ENCODE assay signal across 9 cellular contexts in the genomic region with DNA sequence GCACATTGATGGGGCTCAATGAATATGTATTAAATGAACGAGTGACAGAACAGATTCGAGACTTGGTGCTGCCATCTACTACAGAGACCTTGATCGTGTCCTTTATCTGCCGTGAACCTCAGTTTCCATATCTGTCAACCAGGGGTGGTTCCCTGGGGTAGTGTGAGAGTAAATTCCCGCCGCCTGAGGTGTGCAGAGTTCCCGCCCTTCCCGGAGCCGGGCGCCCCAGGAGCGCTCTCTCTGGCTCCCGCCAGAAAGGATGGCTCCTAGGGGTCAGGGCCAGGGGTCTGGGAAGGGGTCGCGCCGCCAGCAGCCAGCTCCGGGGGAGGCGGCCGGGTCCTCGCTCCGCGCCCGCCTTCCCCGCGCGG. TPM values are rescaled to one million over a fixed set of nuclear protein-coding genes. Genes with fewer than 3 reads are reported as not detected.
A peak's percentile ranks its signal among the peaks of the same experiment; 100 is the strongest.
DNase-seq lines count a peak whose midpoint lies in the region; ATAC-seq and TF ChIP-seq lines count a peak whose summit lies in the region.
"Had no signal": no experiment of that assay in that cellular context is flagged by ENCODE, and none has a peak within 500 bp of the region (broad histone marks: within the 10 kb centered on the region; RNA-seq: fewer than 3 reads in every experiment).

No MANE protein-coding gene starts in this region.

- H3K27me3 ChIP-seq in KMS-11 (ENCODE audit: insufficient read depth, low read depth) (no peaks in the 10 kb centered on the region), esophagus (ENCODE audit: control insufficient read depth in 1 of 2, insufficient read depth in 2 of 2, low read length in 2 of 2) (peaks cover 0 to 3% of the 10 kb centered on the region in 2 donors)

- peaks cover 5% of the 10 kb centered on the region for H3K36me3 Mint-ChIP-seq in osteocyte (ENCODE audit: unreplicated experiment)

- H3K4me1 ChIP-seq in ES-I3 (ENCODE audit: insufficient read depth, low read length), result peaks cover 21% of the 10 kb centered on the region
- H3K4me1 ChIP-seq in KMS-11 (ENCODE audit: low read depth, poor library complexity, severe bottlenecking), result peaks cover 3% of the 10 kb centered on the region
- H3K4me1 ChIP-seq in esophagus (ENCODE audit: control insufficient read depth in 2 of 2, insufficient read depth in 2 of 2, low read length in 1 of 2), result no peaks in the 10 kb centered on the region

- H3K27me3 Mint-ChIP-seq in osteocyte (ENCODE audit: unreplicated experiment), result no peaks in the 10 kb centered on the region

- H3K9me3 ChIP-seq in ES-I3 (ENCODE audit: control insufficient read depth, insufficient read depth, low read length) (no peaks in the 10 kb centered on the region), esophagus (ENCODE audit: control insufficient read depth in 2 of 2, insufficient read depth in 1 of 2, low read depth in 1 of 2, low read length in 1 of 2) (no peaks in the 10 kb centered on the region)

- no peaks in the 10 kb centered on the region for H3K36me3 ChIP-seq in ES-I3 (ENCODE audit: insufficient read depth, low read length)
- H3K36me3 ChIP-seq in KMS-11 (ENCODE audit: insufficient read depth), result no peaks in the 10 kb centered on the region
- no peaks in the 10 kb centered on the region for H3K36me3 ChIP-seq in esophagus (ENCODE audit: control insufficient read depth in 2 of 2, insufficient read depth in 2 of 2, low read length in 1 of 2)

- H3K27ac ChIP-seq in KMS-11 (no peak overlapping the region), esophagus (ENCODE audit: low read depth in 2 of 2, low read length in 1 of 2) (no peak overlapping the region)
- H3K27ac ChIP-seq: SK-N-MC had no signal

- H3K79me2 ChIP-seq in KMS-11 (ENCODE audit: insufficient read depth, low read depth), result no peaks in the 10 kb centered on the region

- H3K4me3 Mint-ChIP-seq in osteocyte (ENCODE audit: unreplicated experiment), result peak overlapping the region; percentile 66

- peak overlapping the region; percentile 88 for H2AFZ ChIP-seq in KMS-11 (ENCODE audit: low read depth)

- ATAC-seq in HG03139 (IDR thresholded peaks at IDR 0.05; ENCODE audit: unreplicated experiment), result no peak

- no peaks in the 10 kb centered on the region for H4K20me1 ChIP-seq in KMS-11 (ENCODE audit: insufficient read depth)

- DNase-seq in osteocyte (ENCODE audit: extremely low spot score, unreplicated experiment) (no peak), GM03348 (ENCODE audit: low spot score) (no peak), cortex of kidney (lab: John Stamatoyannopoulos, UW) (no peak), posterior vena cava (ENCODE audit: low spot score) (no peak)

- TF ChIP-seq CTCF in KMS-11 (conservative IDR thresholded peaks at IDR 0.05; ENCODE audit: low read depth, low read length), result no peak
- no peak for TF ChIP-seq CTCF in osteocyte (IDR thresholded peaks at IDR 0.05)

- intact Hi-C loops in posterior vena cava (cut with DNase I), result no loop called here

- peak overlapping the region; percentile 68 for H3K27ac Mint-ChIP-seq in osteocyte (ENCODE audit: unreplicated experiment)

- no peaks in the 10 kb centered on the region for H3K9me3 Mint-ChIP-seq in osteocyte (ENCODE audit: unreplicated experiment)

- H3K4me3 ChIP-seq in KMS-11 (IDR thresholded peaks at IDR 0.05; ENCODE audit: insufficient read depth, low read depth, low read length) (no peak overlapping the region), esophagus (ENCODE audit: low read depth in 1 of 2, low read length in 2 of 2) (peak overlapping the region; percentile 62 to 68)

- peak overlapping the region; percentile 68 for H3K4me2 ChIP-seq in KMS-11

- H3K4me1 Mint-ChIP-seq in osteocyte (ENCODE audit: unreplicated experiment), result peaks cover 48% of the 10 kb centered on the region

- H3K9ac ChIP-seq in ES-I3 (ENCODE audit: low read depth, low read length) (peak overlapping the region; percentile 76; the same call in 1 of the 2 replicates), KMS-11 (peak overlapping the region; percentile 25; the same call in 1 of the 2 replicates)

- WGBS in esophagus, 2 donors, result 4 to 5% methylated on average over 25 of the region's 25 CpGs

RNA-seq across cellular contexts. Expression of gene PLCE1, which starts 0.3 kb away (rescaled TPM):
- polyA plus RNA-seq in esophagus, result 1 to 10 TPM in 1 of 2 donors, under 1 TPM in 1; 0.85 to 1.1 TPM
- 7.0 and 7.4 TPM in 2 replicates for total RNA-seq in osteocyte
- total RNA-seq in posterior vena cava, result 1 to 10 TPM; 2.5 to 4.9 TPM
